ENCODE assay signal across 12 cellular contexts in the genomic region with DNA sequence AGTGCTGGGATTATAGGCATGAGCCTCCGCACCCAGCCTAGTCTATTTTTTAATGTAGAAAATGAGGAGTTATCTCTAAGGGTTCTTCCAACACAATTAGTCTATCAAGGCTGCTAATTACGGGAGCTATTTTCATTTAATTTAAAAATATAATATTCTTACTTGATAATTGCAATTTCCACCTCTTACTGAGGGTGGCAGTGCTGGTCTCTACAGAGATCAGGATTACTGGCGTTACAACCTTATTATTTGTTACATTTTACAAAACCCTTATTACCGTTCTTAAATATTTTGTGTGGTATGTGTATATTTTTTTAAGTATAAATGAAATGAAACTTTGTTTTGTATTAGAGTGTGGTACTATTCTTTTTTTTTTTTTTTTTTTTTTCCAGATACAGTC. TPM values are rescaled to one million over a fixed set of nuclear protein-coding genes. Genes with fewer than 3 reads are reported as not detected.
A peak's percentile ranks its signal among the peaks of the same experiment; 100 is the strongest.
DNase-seq lines count a peak whose midpoint lies in the region; ATAC-seq, FAIRE-seq and TF ChIP-seq lines count a peak whose summit lies in the region.
"Had no signal": no experiment of that assay in that cellular context is flagged by ENCODE, and none has a peak within 500 bp of the region (broad histone marks: within the 10 kb centered on the region; RNA-seq: fewer than 3 reads in every experiment).

No MANE protein-coding gene starts in this region.

- TF ChIP-seq POLR2A in H54 (IDR thresholded peaks at IDR 0.05; ENCODE audit: low read depth, low read length) = no peak

- no peak overlapping the region for H3K27ac ChIP-seq in left lung
- no peak overlapping the region for H3K27ac ChIP-seq in caudate nucleus (ENCODE audit: low read depth, low read length)
- H3K27ac ChIP-seq: gastrocnemius medialis, SJSA1 had no signal

- POLR2A ChIA-PET in BJ (lab: Charles Lee) = no interaction called here

- no peak for FAIRE-seq in H54 (lab: Jason Lieb, UNC)

- H3K4me3 ChIP-seq in BJ (ENCODE audit: low read depth, low read length) (no peak overlapping the region), adipocyte (ENCODE audit: low read length) (no peak overlapping the region), left lung (no peak overlapping the region)
- H3K4me3 ChIP-seq: gastrocnemius medialis, SJSA1 had no signal

- no peaks in the 10 kb centered on the region for H3K9me3 ChIP-seq in adipocyte (ENCODE audit: control insufficient read depth, low read length)
- no peaks in the 10 kb centered on the region for H3K9me3 ChIP-seq in left lung
- H3K9me3 ChIP-seq: gastrocnemius medialis, SJSA1 had no signal

- CTCF ChIA-PET in BJ (lab: Yijun Ruan, JAX) = interaction anchor here (0.6 to 2.3 kb wide), 3 partner anchors 13 to 83 kb away, joined by 3 to 8 read pairs (median 4); no protein-coding TSS in a partner anchor

- H3K9ac ChIP-seq in adipocyte (ENCODE audit: low read length) = no peak overlapping the region

- ATAC-seq in GM18909 (IDR thresholded peaks at IDR 0.05; ENCODE audit: poor library complexity, unreplicated experiment) (peak; percentile 43), left lung (peak; percentile 56)
- ATAC-seq: activated T-helper 17 cell treated with anti-CD3 and anti-CD28 coated beads, Interleukin-2, amount 50 U/mL, for 72 hours; gastrocnemius medialis had no signal

- DNase-seq in BJ (ENCODE audit: low read depth) (no peak), adipocyte (ENCODE audit: low read depth) (peak; percentile 22), left lung (no peak), H54 (ENCODE audit: insufficient read length, low spot score) (no peak), 8988T (no peak), caudate nucleus (lab: John Stamatoyannopoulos, UW) (no peak), DMS79 (lab: John Stamatoyannopoulos, UW) (no peak)
- DNase-seq: gastrocnemius medialis had no signal

- intact Hi-C loops in left lung (cut with DNase I) = no loop called here

- no peaks in the 10 kb centered on the region for H3K27me3 ChIP-seq in BJ (ENCODE audit: control insufficient read depth, insufficient read depth, low read length)
- no peaks in the 10 kb centered on the region for H3K27me3 ChIP-seq in adipocyte (replicated peaks; ENCODE audit: control insufficient read depth, insufficient read depth, low read length)
- H3K27me3 ChIP-seq in left lung = no peaks in the 10 kb centered on the region
- H3K27me3 ChIP-seq: gastrocnemius medialis, SJSA1 had no signal

- peak; percentile 46; the same call in 1 of the 2 replicates for TF ChIP-seq CTCF in BJ (IDR thresholded peaks at IDR 0.05; ENCODE audit: insufficient read depth, low read depth, low read length)
- peak in 1 of 2 donors; percentile 37 for TF ChIP-seq CTCF in left lung (IDR thresholded peaks at IDR 0.05)

- no peaks in the 10 kb centered on the region for H3K36me3 ChIP-seq in BJ (ENCODE audit: control insufficient read depth, insufficient read depth, low read length)
- no peaks in the 10 kb centered on the region for H3K36me3 ChIP-seq in adipocyte (ENCODE audit: control insufficient read depth, insufficient read depth, low read length, severe bottlenecking)
- no peaks in the 10 kb centered on the region for H3K36me3 ChIP-seq in left lung
- H3K36me3 ChIP-seq: gastrocnemius medialis, SJSA1 had no signal

- H3K4me1 ChIP-seq in adipocyte (ENCODE audit: control insufficient read depth, insufficient read depth, low read length) = no peaks in the 10 kb centered on the region
- no peaks in the 10 kb centered on the region for H3K4me1 ChIP-seq in left lung
- H3K4me1 ChIP-seq: gastrocnemius medialis, SJSA1 had no signal

RNA-seq across cellular contexts. Expression of a gene that starts 17.6 kb away (rescaled TPM):
- polyA plus RNA-seq in BJ (2011; rRNA removed) = 5.6 and 8.6 TPM in 2 replicates
- 2.2 and 8.6 TPM in 2 replicates for polyA minus RNA-seq in BJ (2011; rRNA and poly(A)+ RNA removed)
- 10 to 100 TPM; 27.9 to 65.9 TPM for total RNA-seq in left lung

RNA-seq across cellular contexts. Expression of a gene that starts 58.1 kb away (rescaled TPM):
- not detected in 2 replicates for polyA plus RNA-seq in BJ (2011; rRNA removed)
- polyA minus RNA-seq in BJ (2011; rRNA and poly(A)+ RNA removed) = not detected in 2 replicates
- 1 to 10 TPM; 3.0 to 6.2 TPM for total RNA-seq in left lung
- total RNA-seq: SJSA1 had no signal
- polyA plus RNA-seq: neural cell had no signal
